13 cellular contexts compared by ENCODE assay signal in genomic region chr9:88949425-88949824, GRCh38. TPM values are rescaled to one million over a fixed set of nuclear protein-coding genes. Genes with fewer than 3 reads are reported as not detected.
A peak's percentile ranks its signal among the peaks of the same experiment; 100 is the strongest.
DNase-seq lines count a peak whose midpoint lies in the region; ATAC-seq, FAIRE-seq and TF ChIP-seq lines count a peak whose summit lies in the region.
"Had no signal": no experiment of that assay in that cellular context is flagged by ENCODE, and none has a peak within 500 bp of the region (broad histone marks: within the 10 kb centered on the region; RNA-seq: fewer than 3 reads in every experiment).

No MANE protein-coding gene starts in this region.

- H3K27me3 Mint-ChIP-seq in WTC11 (ENCODE audit: low read depth) = no peaks in the 10 kb centered on the region
- H3K27me3 Mint-ChIP-seq in stimulated activated naive CD8-positive, alpha-beta T cell treated with anti-CD3 and anti-CD28 coated beads, Interleukin-15, amount 100 ng/mL, for 72 hours = peaks cover 25% of the 10 kb centered on the region

- peak; percentile 50 for ATAC-seq in WTC11
- ATAC-seq in left cardiac atrium = peak; percentile 80 to 86
- ATAC-seq in stimulated activated naive CD8-positive, alpha-beta T cell treated with anti-CD3 and anti-CD28 coated beads, Interleukin-15, amount 100 ng/mL, for 72 hours = no peak
- ATAC-seq in foreskin keratinocyte = no peak
- ATAC-seq in GM18861 (IDR thresholded peaks at IDR 0.05; ENCODE audit: unreplicated experiment) = no peak

- intact Hi-C loops in left cardiac atrium (cut with DNase I) = no loop called here

- no peaks in the 10 kb centered on the region for H3K36me3 ChIP-seq in small intestine (ENCODE audit: control insufficient read depth in 2 of 2, insufficient read depth in 2 of 2, low read length in 2 of 2)

- H3K27ac ChIP-seq in small intestine (ENCODE audit: low read depth in 1 of 2, low read length in 1 of 2) (peak overlapping the region in 1 of 2 donors; percentile 9), foreskin keratinocyte (no peak overlapping the region)

- WGBS in small intestine, 3 donors = 5 to 20% (median 18%) methylated on average over 9 of the region's 9 CpGs

- CTCF ChIA-PET in WTC11 (lab: Charles Lee) = no interaction called here

- no peaks in the 10 kb centered on the region for H3K27me3 ChIP-seq in small intestine (ENCODE audit: control insufficient read depth in 2 of 2, insufficient read depth in 2 of 2, low read length in 2 of 2)
- H3K27me3 ChIP-seq in foreskin keratinocyte = peaks cover 8% of the 10 kb centered on the region
- H3K27me3 ChIP-seq: dorsolateral prefrontal cortex had no signal

- no peak overlapping the region for H3K27ac Mint-ChIP-seq in WTC11
- H3K27ac Mint-ChIP-seq in stimulated activated naive CD8-positive, alpha-beta T cell treated with anti-CD3 and anti-CD28 coated beads, Interleukin-15, amount 100 ng/mL, for 72 hours = no peak overlapping the region
- H3K27ac Mint-ChIP-seq: activated T-cell treated with anti-CD3 and anti-CD28 coated beads, Interleukin-2, amount 50 U/mL, for 24 hours had no signal

- no peak for FAIRE-seq in small intestine (lab: Jason Lieb, UNC)

- peaks cover 9% of the 10 kb centered on the region for H3K9me3 Mint-ChIP-seq in WTC11
- no peaks in the 10 kb centered on the region for H3K9me3 Mint-ChIP-seq in stimulated activated naive CD8-positive, alpha-beta T cell treated with anti-CD3 and anti-CD28 coated beads, Interleukin-15, amount 100 ng/mL, for 72 hours
- H3K9me3 Mint-ChIP-seq: activated T-cell treated with anti-CD3 and anti-CD28 coated beads, Interleukin-2, amount 50 U/mL, for 24 hours had no signal

- H3K4me3 ChIP-seq in NB4 (ENCODE audit: low read depth, low read length) (no peak overlapping the region), small intestine (ENCODE audit: low read depth in 1 of 2, low read length in 2 of 2) (no peak overlapping the region)
- H3K4me3 ChIP-seq: dorsolateral prefrontal cortex had no signal

- peak; percentile 38 for DNase-seq in NB4 (ENCODE audit: low read depth)
- no peak for DNase-seq in WTC11 (ENCODE audit: low spot score)
- DNase-seq in left cardiac atrium = peak; percentile 51
- peak; percentile 92 for DNase-seq in small intestine
- no peak for DNase-seq in stimulated activated naive CD8-positive, alpha-beta T cell treated with anti-CD3 and anti-CD28 coated beads, Interleukin-15, amount 100 ng/mL, for 72 hours
- no peak for DNase-seq in foreskin keratinocyte
- DNase-seq: activated T-cell treated with anti-CD3 and anti-CD28 coated beads, Interleukin-2, amount 50 U/mL, for 24 hours; islet precursor cell; NCI-H510A treated with DMSO at 0.1 percent for 48 hours; T-helper 9 cell had no signal

- POLR2A ChIA-PET in WTC11 (lab: Charles Lee) = no interaction called here

- TF ChIP-seq CTCF in NB4 (IDR thresholded peaks at IDR 0.05; ENCODE audit: low read depth, low read length) (no peak), WTC11 (IDR thresholded peaks at IDR 0.05) (no peak), foreskin keratinocyte (conservative IDR thresholded peaks at IDR 0.05) (no peak)

- no peak overlapping the region for H3K4me3 Mint-ChIP-seq in WTC11
- H3K4me3 Mint-ChIP-seq in stimulated activated naive CD8-positive, alpha-beta T cell treated with anti-CD3 and anti-CD28 coated beads, Interleukin-15, amount 100 ng/mL, for 72 hours = no peak overlapping the region
- H3K4me3 Mint-ChIP-seq: activated T-cell treated with anti-CD3 and anti-CD28 coated beads, Interleukin-2, amount 50 U/mL, for 24 hours had no signal

- no peaks in the 10 kb centered on the region for H3K36me3 Mint-ChIP-seq in WTC11

- H3K4me1 Mint-ChIP-seq in WTC11 = peaks cover 13% of the 10 kb centered on the region
- peaks cover 19% of the 10 kb centered on the region for H3K4me1 Mint-ChIP-seq in stimulated activated naive CD8-positive, alpha-beta T cell treated with anti-CD3 and anti-CD28 coated beads, Interleukin-15, amount 100 ng/mL, for 72 hours

- TF ChIP-seq POLR2A in NB4 (IDR thresholded peaks at IDR 0.05; ENCODE audit: extremely low read depth, insufficient read length) = no peak

- H3K4me1 ChIP-seq in small intestine (ENCODE audit: control insufficient read depth in 2 of 2, insufficient read depth in 1 of 2, low read depth in 1 of 2, low read length in 1 of 2) (peaks cover 8 to 12% of the 10 kb centered on the region in 2 donors), foreskin keratinocyte (no peaks in the 10 kb centered on the region)

- no peaks in the 10 kb centered on the region for H3K9me3 ChIP-seq in small intestine (ENCODE audit: control insufficient read depth, low read depth)

TF ChIP-seq in WTC11, 78 proteins besides CTCF, POLR2A, EP300 and RAD21:
- TF ChIP-seq FOXP4 (CRISPR knock-in tag; IDR thresholded peaks at IDR 0.05) (no peak), MAX (CRISPR knock-in tag; IDR thresholded peaks at IDR 0.05) (no peak), ZNF281 (CRISPR knock-in tag; IDR thresholded peaks at IDR 0.05) (no peak), STAT6 (CRISPR knock-in tag; conservative IDR thresholded peaks at IDR 0.05; ENCODE audit: low read depth) (no peak)

RNA-seq across cellular contexts. Expression of gene S1PR3, which starts 41.8 kb away (rescaled TPM):
- 5.9 to 7.1 TPM (median 6.3 TPM) in 3 replicates for total RNA-seq in WTC11 (2021)
- total RNA-seq in left cardiac atrium = 10 to 100 TPM; 24.4 to 25.3 TPM
- 1 to 10 TPM in 1 of 3 donors, under 1 TPM in 2; 0.22 to 6.1 (median 0.54) TPM for polyA plus RNA-seq in small intestine
- total RNA-seq in foreskin keratinocyte = 6.5 and 7.1 TPM in 2 replicates
- 2.5 and 3.1 TPM in 2 replicates for polyA plus RNA-seq in foreskin keratinocyte
- total RNA-seq: G401 had no signal

Comparison
In these comparisons a context has a peak if more than half of its experiments do, and no peak if none do; other contexts are left out.
1. DNase-seq: peak in NB4 (single experiment), left cardiac atrium (single experiment) and small intestine (single experiment); none in WTC11 (single experiment), stimulated activated naive CD8-positive, alpha-beta T cell treated with anti-CD3 and anti-CD28 coated beads, Interleukin-15, amount 100 ng/mL, for 72 hours (0 of 2) and foreskin keratinocyte (0 of 2).
2. ATAC-seq: peak in WTC11 (single experiment) and left cardiac atrium (2 of 2); none in stimulated activated naive CD8-positive, alpha-beta T cell treated with anti-CD3 and anti-CD28 coated beads, Interleukin-15, amount 100 ng/mL, for 72 hours (single experiment), foreskin keratinocyte (single experiment) and GM18861 (single experiment).